15 cellular contexts compared by ENCODE assay signal in the genomic region with DNA sequence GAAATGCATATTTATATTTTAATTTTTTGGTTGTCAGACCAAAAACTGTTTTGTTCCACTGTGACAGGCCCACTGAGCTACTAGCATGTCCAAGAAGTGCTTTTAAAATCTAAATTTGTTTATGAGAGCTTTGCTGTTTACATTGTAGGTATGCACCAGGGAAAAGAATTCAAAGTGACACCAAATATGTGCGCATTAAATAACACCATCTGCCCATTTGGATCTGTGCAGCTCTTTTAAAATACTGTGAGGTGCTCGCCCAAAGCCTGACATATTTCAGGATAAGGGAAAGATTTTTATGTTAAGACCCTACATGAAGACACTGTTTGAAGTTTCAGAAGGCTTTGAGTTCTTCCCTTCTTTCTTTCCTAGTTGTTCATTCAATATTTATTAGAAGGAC.
A peak's percentile ranks its signal among the peaks of the same experiment; 100 is the strongest.
DNase-seq lines count a peak whose midpoint lies in the region; TF ChIP-seq lines count a peak whose summit lies in the region.
"Had no signal": no experiment of that assay in that cellular context is flagged by ENCODE, and none has a peak within 500 bp of the region (broad histone marks: within the 10 kb centered on the region; RNA-seq: fewer than 3 reads in every experiment).

No MANE protein-coding gene starts in this region.

- H3K36me3 Mint-ChIP-seq in chondrocyte (ENCODE audit: low read depth): peaks cover 22% of the 10 kb centered on the region
- H3K36me3 Mint-ChIP-seq: CD8-positive, alpha-beta T cell; IgD-negative memory B cell had no signal

- H3K9ac ChIP-seq in Karpas-422 (ENCODE audit: low read length): no peak overlapping the region
- H3K9ac ChIP-seq: BLaER1 treated with 17β-estradiol and CSF1 and Interleukin-3, amounts not matched to agents 10 nM and 100 nM had no signal

- peaks cover 36% of the 10 kb centered on the region for H3K4me1 Mint-ChIP-seq in chondrocyte (ENCODE audit: low read depth)

- no peak overlapping the region for H3K4me2 ChIP-seq in Karpas-422 (ENCODE audit: low read depth, low read length, poor library complexity, severe bottlenecking)
- H3K4me2 ChIP-seq: BLaER1 treated with 17β-estradiol and CSF1 and Interleukin-3, amounts not matched to agents 10 nM and 100 nM had no signal

- H3K4me1 ChIP-seq in Karpas-422 (ENCODE audit: low read length): no peaks in the 10 kb centered on the region
- H3K4me1 ChIP-seq in BE2C: peaks cover 13% of the 10 kb centered on the region

- no peak overlapping the region for H3K4me3 Mint-ChIP-seq in chondrocyte (ENCODE audit: unreplicated experiment)
- H3K4me3 Mint-ChIP-seq: CD8-positive, alpha-beta T cell; H9; IgD-negative memory B cell had no signal

- no peaks in the 10 kb centered on the region for H3K27me3 ChIP-seq in Karpas-422 (ENCODE audit: low read length)
- H3K27me3 ChIP-seq in BE2C: no peaks in the 10 kb centered on the region
- H3K27me3 ChIP-seq: BLaER1 treated with 17β-estradiol and CSF1 and Interleukin-3, amounts not matched to agents 10 nM and 100 nM had no signal

- H3K4me3 ChIP-seq in Karpas-422 (ENCODE audit: low read length) (no peak overlapping the region), BE2C (ENCODE audit: low read depth, low read length) (no peak overlapping the region)
- H3K4me3 ChIP-seq: BLaER1 treated with 17β-estradiol and CSF1 and Interleukin-3, amounts not matched to agents 10 nM and 100 nM had no signal

- no peak overlapping the region for H3K27ac Mint-ChIP-seq in chondrocyte (ENCODE audit: unreplicated experiment)
- H3K27ac Mint-ChIP-seq: CD8-positive, alpha-beta T cell; IgD-negative memory B cell had no signal

- H3K9me2 ChIP-seq in Karpas-422 (replicated peaks; ENCODE audit: insufficient read depth, low read length): no peaks in the 10 kb centered on the region

- H3K27me3 Mint-ChIP-seq in chondrocyte (ENCODE audit: low read depth): no peaks in the 10 kb centered on the region
- H3K27me3 Mint-ChIP-seq: IgD-negative memory B cell had no signal

- no peak overlapping the region for H2AFZ ChIP-seq in Karpas-422 (ENCODE audit: low read length)

- H3K9me3 ChIP-seq in Karpas-422 (ENCODE audit: low read length) (no peaks in the 10 kb centered on the region), BE2C (no peaks in the 10 kb centered on the region)
- H3K9me3 ChIP-seq: BLaER1 treated with 17β-estradiol and CSF1 and Interleukin-3, amounts not matched to agents 10 nM and 100 nM had no signal

- H3K79me2 ChIP-seq in Karpas-422 (ENCODE audit: low read length): no peaks in the 10 kb centered on the region

- H3K9me3 Mint-ChIP-seq in chondrocyte (ENCODE audit: low read depth): no peaks in the 10 kb centered on the region
- H3K9me3 Mint-ChIP-seq: CD8-positive, alpha-beta T cell; H9; IgD-negative memory B cell had no signal

- H3K36me3 ChIP-seq in Karpas-422 (ENCODE audit: insufficient read depth, low read length): no peaks in the 10 kb centered on the region
- H3K36me3 ChIP-seq in BE2C: peaks cover 6% of the 10 kb centered on the region; the same call in 1 of the 2 replicates
- H3K36me3 ChIP-seq: BLaER1 treated with 17β-estradiol and CSF1 and Interleukin-3, amounts not matched to agents 10 nM and 100 nM had no signal

- H4K20me1 ChIP-seq in Karpas-422 (ENCODE audit: insufficient read depth, low read depth, low read length): no peaks in the 10 kb centered on the region
- H4K20me1 ChIP-seq: BLaER1 treated with 17β-estradiol and CSF1 and Interleukin-3, amounts not matched to agents 10 nM and 100 nM had no signal

- DNase-seq in DMS 273 (lab: John Stamatoyannopoulos, UW; ENCODE audit: unreplicated experiment) (peak; percentile 75), Karpas-422 (peak; percentile 16), NCI-H2171 (lab: John Stamatoyannopoulos, UW) (peak; percentile 41), cerebellar cortex (ENCODE audit: low spot score) (peak; percentile 90), chondrocyte (ENCODE audit: low spot score) (no peak), NCI-H146 treated with DMSO at 0.1 percent for 48 hours (lab: John Stamatoyannopoulos, UW; ENCODE audit: unreplicated experiment) (no peak), SKM-1 (lab: John Stamatoyannopoulos, UW; ENCODE audit: unreplicated experiment) (no peak), BE2C (no peak)
- DNase-seq: 8988T; Calu3; CD8-positive, alpha-beta T cell; GF-D8; H9 had no signal

- TF ChIP-seq CTCF in chondrocyte (IDR thresholded peaks at IDR 0.05) (no peak), BE2C (IDR thresholded peaks at IDR 0.05; ENCODE audit: low read depth, low read length) (no peak)

- no peak overlapping the region for H3K27ac ChIP-seq in Karpas-422 (ENCODE audit: low read length)
- H3K27ac ChIP-seq: BLaER1 treated with 17β-estradiol and CSF1 and Interleukin-3, amounts not matched to agents 10 nM and 100 nM had no signal

Comparison
In these comparisons a context has a peak if more than half of its experiments do, and no peak if none do; other contexts are left out.
1. DNase-seq: peak in DMS 273 (single experiment), Karpas-422 (single experiment), NCI-H2171 (single experiment) and cerebellar cortex (single experiment); none in chondrocyte (single experiment), NCI-H146 treated with DMSO at 0.1 percent for 48 hours (single experiment), SKM-1 (single experiment) and BE2C (single experiment).